ENCODE assay signal across 19 cellular contexts in genomic region chr15:68192804-68193521, GRCh38. TPM values are rescaled to one million over a fixed set of nuclear protein-coding genes. Genes with fewer than 3 reads are reported as not detected.
DNase-seq lines count a peak whose midpoint lies in the region; FAIRE-seq and TF ChIP-seq lines count a peak whose summit lies in the region.
"Had no signal": no experiment of that assay in that cellular context is flagged by ENCODE, and none has a peak within 500 bp of the region (broad histone marks: within the 10 kb centered on the region; RNA-seq: fewer than 3 reads in every experiment).

No MANE protein-coding gene starts in this region.

- POLR2A ChIA-PET in CD4-positive, alpha-beta memory T cell (lab: Charles Lee; ENCODE audit: partially characterized antibody): no interaction called here

- peak overlapping the region; percentile 16 for H3K27ac Mint-ChIP-seq in activated T-helper 1 cell treated with anti-CD3 and anti-CD28 coated beads, Interleukin-12 subunit alpha, Interleukin-12 subunit beta, Interleukin-2, Interleukin-4 antibody, amounts not matched to agents 30 ng/mL and 10 ng/mL and 1 ng/mL, durations not matched to agents 14 hours and 24 hours and 36 hours
- H3K27ac Mint-ChIP-seq in nephron progenitor cell: peak overlapping the region; percentile 89
- peak overlapping the region in 3 of 7 donors; percentile 14 to 56 (median 27) for H3K27ac Mint-ChIP-seq in CD4-positive, alpha-beta memory T cell
- H3K27ac Mint-ChIP-seq: stimulated activated memory B cell treated with anti-CD40 and anti-IgM and Interleukin-4, amounts not matched to agents 10 μg/mL and 1 μg/mL and 100 μg/mL, for 72 hours; T-helper 1 cell treated with Interleukin-12 subunit alpha and Interleukin-12 subunit beta and Interleukin-4 antibody, amounts not matched to agents 30 μg/mL and 1 μg/mL, for 36 hours had no signal

- no peak for TF ChIP-seq CTCF in nephron progenitor cell (IDR thresholded peaks at IDR 0.05)

- no peak for FAIRE-seq in GM12892 (lab: Jason Lieb, UNC)
- FAIRE-seq: G401.6, GM18507 had no signal

- no peaks in the 10 kb centered on the region for H3K9me3 Mint-ChIP-seq in activated T-helper 1 cell treated with anti-CD3 and anti-CD28 coated beads, Interleukin-12 subunit alpha, Interleukin-12 subunit beta, Interleukin-2, Interleukin-4 antibody, amounts not matched to agents 30 ng/mL and 10 ng/mL and 1 ng/mL, durations not matched to agents 14 hours and 24 hours and 36 hours
- no peaks in the 10 kb centered on the region for H3K9me3 Mint-ChIP-seq in nephron progenitor cell
- no peaks in the 10 kb centered on the region for H3K9me3 Mint-ChIP-seq in CD4-positive, alpha-beta memory T cell
- H3K9me3 Mint-ChIP-seq: stimulated activated memory B cell treated with anti-CD40 and anti-IgM and Interleukin-4, amounts not matched to agents 10 μg/mL and 1 μg/mL and 100 μg/mL, for 72 hours; T-helper 1 cell treated with Interleukin-12 subunit alpha and Interleukin-12 subunit beta and Interleukin-4 antibody, amounts not matched to agents 30 μg/mL and 1 μg/mL, for 36 hours had no signal

- H3K27ac ChIP-seq in CD4-positive, alpha-beta memory T cell (ENCODE audit: low read depth, low read length): no peak overlapping the region
- H3K27ac ChIP-seq: BLaER1 treated with 17β-estradiol and CSF1 and Interleukin-3, amounts not matched to agents 10 nM and 100 nM; KMS-11 had no signal

- no peaks in the 10 kb centered on the region for H3K27me3 ChIP-seq in CD4-positive, alpha-beta memory T cell (ENCODE audit: insufficient read depth, low read length)
- H3K27me3 ChIP-seq: BLaER1 treated with 17β-estradiol and CSF1 and Interleukin-3, amounts not matched to agents 10 nM and 100 nM had no signal

- CTCF ChIA-PET in CD4-positive, alpha-beta memory T cell (lab: Charles Lee; ENCODE audit: partially characterized antibody): no interaction called here

- H3K4me1 ChIP-seq in CD4-positive, alpha-beta memory T cell (ENCODE audit: insufficient read depth, low read length): no peaks in the 10 kb centered on the region

- intact Hi-C loops in activated T-helper 1 cell treated with anti-CD3 and anti-CD28 coated beads, Interleukin-12 subunit alpha, Interleukin-12 subunit beta, Interleukin-2, Interleukin-4 antibody, amounts not matched to agents 30 ng/mL and 10 ng/mL and 1 ng/mL, durations not matched to agents 14 hours and 24 hours and 36 hours (cut with micrococcal nuclease): no loop called here
- intact Hi-C loops in CD4-positive, alpha-beta memory T cell (cut with micrococcal nuclease): no loop called here

- DNase-seq in GM12892 (ENCODE audit: insufficient read length) (no peak), fibroblast of gingiva (ENCODE audit: low read depth) (peak; percentile 33), nephron progenitor cell (no peak), DMS79 (lab: John Stamatoyannopoulos, UW) (no peak), mesenteric fat pad (ENCODE audit: low spot score) (no peak), NCI-H774 (lab: John Stamatoyannopoulos, UW) (no peak)
- DNase-seq in activated T-helper 1 cell treated with anti-CD3 and anti-CD28 coated beads, Interleukin-12 subunit alpha, Interleukin-12 subunit beta, Interleukin-2, Interleukin-4 antibody, amounts not matched to agents 30 ng/mL and 10 ng/mL and 1 ng/mL, durations not matched to agents 14 hours and 24 hours and 36 hours (ENCODE audit: low spot score): no peak
- DNase-seq in CD4-positive, alpha-beta memory T cell: no peak
- DNase-seq: activated CD4-positive, CD25-positive, alpha-beta regulatory T cell treated with anti-CD3 and anti-CD28 coated beads, Interleukin-2, amount 50 U/mL, for 72 hours; effector CD8-positive, alpha-beta T cell; NCI-H146; NCI-H510A; stimulated activated CD4-positive, alpha-beta T cell treated with anti-CD3 and anti-CD28 coated beads, Interleukin-4, amount 100 ng/mL, for 24 hours had no signal

- H3K36me3 Mint-ChIP-seq in activated T-helper 1 cell treated with anti-CD3 and anti-CD28 coated beads, Interleukin-12 subunit alpha, Interleukin-12 subunit beta, Interleukin-2, Interleukin-4 antibody, amounts not matched to agents 30 ng/mL and 10 ng/mL and 1 ng/mL, durations not matched to agents 14 hours and 24 hours and 36 hours (ENCODE audit: low read depth): peaks cover 47% of the 10 kb centered on the region
- H3K36me3 Mint-ChIP-seq in nephron progenitor cell (ENCODE audit: low read depth): peaks cover 47% of the 10 kb centered on the region
- H3K36me3 Mint-ChIP-seq in CD4-positive, alpha-beta memory T cell: peaks cover 20 to 54% of the 10 kb centered on the region in 2 donors

- no peaks in the 10 kb centered on the region for H3K9me3 ChIP-seq in CD4-positive, alpha-beta memory T cell (ENCODE audit: control insufficient read depth in 1 of 2, low read length in 2 of 2)
- H3K9me3 ChIP-seq: BLaER1 treated with 17β-estradiol and CSF1 and Interleukin-3, amounts not matched to agents 10 nM and 100 nM had no signal

- no peak overlapping the region for H3K4me3 Mint-ChIP-seq in activated T-helper 1 cell treated with anti-CD3 and anti-CD28 coated beads, Interleukin-12 subunit alpha, Interleukin-12 subunit beta, Interleukin-2, Interleukin-4 antibody, amounts not matched to agents 30 ng/mL and 10 ng/mL and 1 ng/mL, durations not matched to agents 14 hours and 24 hours and 36 hours
- H3K4me3 Mint-ChIP-seq in nephron progenitor cell: no peak overlapping the region
- H3K4me3 Mint-ChIP-seq in CD4-positive, alpha-beta memory T cell: no peak overlapping the region
- H3K4me3 Mint-ChIP-seq: stimulated activated memory B cell treated with anti-CD40 and anti-IgM and Interleukin-4, amounts not matched to agents 10 μg/mL and 1 μg/mL and 100 μg/mL, for 72 hours; T-helper 1 cell treated with Interleukin-12 subunit alpha and Interleukin-12 subunit beta and Interleukin-4 antibody, amounts not matched to agents 30 μg/mL and 1 μg/mL, for 36 hours had no signal

- no peak overlapping the region for H3K4me3 ChIP-seq in CD4-positive, alpha-beta memory T cell (ENCODE audit: low read length in 2 of 2)
- H3K4me3 ChIP-seq: BLaER1 treated with 17β-estradiol and CSF1 and Interleukin-3, amounts not matched to agents 10 nM and 100 nM had no signal

- H3K27me3 Mint-ChIP-seq in activated T-helper 1 cell treated with anti-CD3 and anti-CD28 coated beads, Interleukin-12 subunit alpha, Interleukin-12 subunit beta, Interleukin-2, Interleukin-4 antibody, amounts not matched to agents 30 ng/mL and 10 ng/mL and 1 ng/mL, durations not matched to agents 14 hours and 24 hours and 36 hours (ENCODE audit: insufficient read depth): no peaks in the 10 kb centered on the region
- H3K27me3 Mint-ChIP-seq in nephron progenitor cell (ENCODE audit: low read depth, poor library complexity): no peaks in the 10 kb centered on the region
- H3K27me3 Mint-ChIP-seq in CD4-positive, alpha-beta memory T cell: no peaks in the 10 kb centered on the region
- H3K27me3 Mint-ChIP-seq: stimulated activated memory B cell treated with anti-CD40 and anti-IgM and Interleukin-4, amounts not matched to agents 10 μg/mL and 1 μg/mL and 100 μg/mL, for 72 hours had no signal

- 0 out of 2 replicates have a peak, but pooled peaks have one; percentile 8 for TF ChIP-seq POLR2A in GM12892 (IDR thresholded peaks at IDR 0.05; ENCODE audit: low read depth, low read length)

- H3K36me3 ChIP-seq in CD4-positive, alpha-beta memory T cell (ENCODE audit: insufficient read depth, low read length): peaks cover 10% of the 10 kb centered on the region

- no peaks in the 10 kb centered on the region for H3K4me1 Mint-ChIP-seq in activated T-helper 1 cell treated with anti-CD3 and anti-CD28 coated beads, Interleukin-12 subunit alpha, Interleukin-12 subunit beta, Interleukin-2, Interleukin-4 antibody, amounts not matched to agents 30 ng/mL and 10 ng/mL and 1 ng/mL, durations not matched to agents 14 hours and 24 hours and 36 hours (ENCODE audit: low read depth)
- H3K4me1 Mint-ChIP-seq in nephron progenitor cell: peaks cover 15% of the 10 kb centered on the region
- H3K4me1 Mint-ChIP-seq in CD4-positive, alpha-beta memory T cell: peaks cover 0 to 2% (median 0%) of the 10 kb centered on the region in 4 donors

RNA-seq across cellular contexts. Expression of gene CALML4, which starts 12.2 kb away (rescaled TPM):
- 6.8 TPM for polyA plus RNA-seq in GM12892 (2012; ENCODE audit: missing spikeins)
- total RNA-seq in activated T-helper 1 cell treated with anti-CD3 and anti-CD28 coated beads, Interleukin-12 subunit alpha, Interleukin-12 subunit beta, Interleukin-2, Interleukin-4 antibody, amounts not matched to agents 30 ng/mL and 10 ng/mL and 1 ng/mL, durations not matched to agents 14 hours and 24 hours and 36 hours: 12.1 and 13.1 TPM in 2 replicates
- total RNA-seq in CD4-positive, alpha-beta memory T cell: 1 to 10 TPM; 3.8 to 5.1 TPM
- polyA plus RNA-seq in CD4-positive, alpha-beta memory T cell: under 1 TPM; 0.79 to 0.84 TPM
- total RNA-seq in mesenteric fat pad: 7.2 TPM

RNA-seq across cellular contexts. Expression of gene CLN6, which starts 36.6 kb away (rescaled TPM):
- 27.6 TPM for polyA plus RNA-seq in GM12892 (2012; ENCODE audit: missing spikeins)
- total RNA-seq in activated T-helper 1 cell treated with anti-CD3 and anti-CD28 coated beads, Interleukin-12 subunit alpha, Interleukin-12 subunit beta, Interleukin-2, Interleukin-4 antibody, amounts not matched to agents 30 ng/mL and 10 ng/mL and 1 ng/mL, durations not matched to agents 14 hours and 24 hours and 36 hours: 95.3 and 98.3 TPM in 2 replicates
- total RNA-seq in CD4-positive, alpha-beta memory T cell: 10 to 100 TPM; 14.5 to 15.6 TPM
- polyA plus RNA-seq in CD4-positive, alpha-beta memory T cell: 1 to 10 TPM; 2.2 to 2.6 TPM
- total RNA-seq in mesenteric fat pad: 24.7 TPM
